ENCODE assay signal across 22 cellular contexts in genomic region chr6:130120731-130121130, GRCh38.
"Had no signal": no experiment of that assay in that cellular context is flagged by ENCODE, and none has a peak within 500 bp of the region (broad histone marks: within the 10 kb centered on the region; RNA-seq: fewer than 3 reads in every experiment).

No MANE protein-coding gene starts in this region.

- H3K4me3 Mint-ChIP-seq: activated CD4-positive, alpha-beta T cell treated with anti-CD3 and anti-CD28 coated beads for 36 hours; activated naive CD8-positive, alpha-beta T cell; activated T-cell treated with anti-CD3 and anti-CD28 coated beads, Interleukin-2, amount 50 U/mL, for 4 hours; neural crest cell; T-cell; T-helper 2 cell treated with Interferon-gamma antibody and Interleukin-4, amounts not matched to agents 5 μg/mL and 100 μg/mL, for 36 hours had no signal

- H3K4me1 ChIP-seq: pancreas, prostate gland, sigmoid colon, tibial nerve had no signal

- H3K27ac Mint-ChIP-seq: activated CD4-positive, alpha-beta T cell treated with anti-CD3 and anti-CD28 coated beads for 36 hours; activated T-helper 2 cell treated with anti-CD3 and anti-CD28 coated beads, Interferon-gamma antibody, Interleukin-2, Interleukin-4, amounts not matched to agents 10 μg/mL and 5 μg/mL and 100 μg/mL, durations not matched to agents 14 hours and 24 hours and 36 hours; T-helper 2 cell treated with Interferon-gamma antibody and Interleukin-4, amounts not matched to agents 5 μg/mL and 100 μg/mL, for 36 hours had no signal

- DNase-seq: activated CD4-positive, alpha-beta T cell treated with anti-CD3 and anti-CD28 coated beads for 36 hours; activated CD4-positive, alpha-beta T cell treated with anti-CD3 and anti-CD28 coated beads, Interleukin-2, amount 50 U/mL, for 48 hours; activated CD4-positive, CD25-positive, alpha-beta regulatory T cell; activated CD8-positive, alpha-beta memory T cell treated with anti-CD3 and anti-CD28 coated beads, Interleukin-2, amount 50 U/mL, for 48 hours; activated T-cell treated with anti-CD3 and anti-CD28 coated beads, Interleukin-2, amount 50 U/mL, for 4 hours; anterior cingulate cortex; effector CD8-positive, alpha-beta T cell; kidney glomerular epithelial cell; nucleus accumbens; pancreas; sigmoid colon; small intestine; stimulated activated CD4-positive, alpha-beta T cell treated with anti-CD3 and anti-CD28 coated beads, Interleukin-4, amount 100 ng/mL, for 24 hours; T-cell had no signal

- H3K4me3 ChIP-seq: lung, pancreas, prostate gland, sigmoid colon, tibial nerve had no signal

- H3K27ac ChIP-seq: pancreas, prostate gland, sigmoid colon, tibial nerve had no signal

- H3K9me3 ChIP-seq: pancreas, prostate gland, sigmoid colon, tibial nerve had no signal

- H3K27me3 ChIP-seq: pancreas, sigmoid colon, tibial nerve had no signal

- H3K9me3 Mint-ChIP-seq: activated T-cell treated with anti-CD3 and anti-CD28 coated beads, Interleukin-2, amount 50 U/mL, for 4 hours; neural crest cell; T-helper 2 cell treated with Interferon-gamma antibody and Interleukin-4, amounts not matched to agents 5 μg/mL and 100 μg/mL, for 36 hours had no signal

- H3K27me3 Mint-ChIP-seq: activated CD4-positive, alpha-beta T cell treated with anti-CD3 and anti-CD28 coated beads for 36 hours; activated naive CD8-positive, alpha-beta T cell; T-cell had no signal

- ATAC-seq: activated CD4-positive, alpha-beta T cell treated with anti-CD3 and anti-CD28 coated beads for 36 hours; activated T-cell treated with anti-CD3 and anti-CD28 coated beads, Interleukin-2, amount 50 U/mL, for 4 hours; left lobe of liver; pancreas had no signal

- H3K36me3 ChIP-seq: pancreas, prostate gland, sigmoid colon, tibial nerve had no signal
